1 cellular context compared by ENCODE assay signal in the genomic region with DNA sequence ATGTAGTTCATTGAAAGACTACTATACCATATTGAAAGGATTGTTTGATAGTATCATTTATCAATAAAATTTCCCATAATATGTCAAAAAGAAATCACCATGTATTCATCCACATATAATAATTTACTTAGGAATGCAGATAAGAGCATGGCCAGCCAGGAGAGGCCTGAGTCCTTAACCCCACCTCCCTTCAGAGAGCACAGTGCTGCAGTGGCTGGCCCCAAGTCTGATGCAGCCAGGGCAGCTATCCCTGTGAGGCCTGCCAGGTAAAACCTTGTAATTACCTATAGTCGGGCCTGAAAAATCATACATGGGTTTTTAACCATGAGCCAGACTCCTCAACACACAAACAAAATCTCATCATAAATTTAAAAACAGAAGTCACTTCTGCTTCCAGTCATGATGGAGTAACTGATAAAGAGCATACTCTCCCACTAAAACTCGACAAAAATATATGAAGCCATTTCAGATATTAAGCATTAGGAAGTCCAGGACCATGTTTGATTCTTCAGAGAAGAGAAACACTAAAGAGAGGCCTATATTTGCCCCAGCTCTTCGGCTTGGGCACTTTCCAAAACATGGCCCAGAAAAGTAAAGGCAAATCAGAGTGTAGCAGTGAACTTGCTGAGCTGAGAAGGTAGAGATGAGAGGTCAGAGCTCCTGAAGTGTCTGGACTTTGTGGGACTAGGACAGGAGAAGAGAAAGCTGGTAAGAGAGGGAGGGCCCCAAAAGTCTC.
TF ChIP-seq lines count a peak whose summit lies in the region.

No MANE protein-coding gene starts in this region.

TF ChIP-seq in GM23338, 12 proteins besides CTCF, POLR2A, EP300 and RAD21 (continued from another document):
- TF ChIP-seq, protein P1, sequence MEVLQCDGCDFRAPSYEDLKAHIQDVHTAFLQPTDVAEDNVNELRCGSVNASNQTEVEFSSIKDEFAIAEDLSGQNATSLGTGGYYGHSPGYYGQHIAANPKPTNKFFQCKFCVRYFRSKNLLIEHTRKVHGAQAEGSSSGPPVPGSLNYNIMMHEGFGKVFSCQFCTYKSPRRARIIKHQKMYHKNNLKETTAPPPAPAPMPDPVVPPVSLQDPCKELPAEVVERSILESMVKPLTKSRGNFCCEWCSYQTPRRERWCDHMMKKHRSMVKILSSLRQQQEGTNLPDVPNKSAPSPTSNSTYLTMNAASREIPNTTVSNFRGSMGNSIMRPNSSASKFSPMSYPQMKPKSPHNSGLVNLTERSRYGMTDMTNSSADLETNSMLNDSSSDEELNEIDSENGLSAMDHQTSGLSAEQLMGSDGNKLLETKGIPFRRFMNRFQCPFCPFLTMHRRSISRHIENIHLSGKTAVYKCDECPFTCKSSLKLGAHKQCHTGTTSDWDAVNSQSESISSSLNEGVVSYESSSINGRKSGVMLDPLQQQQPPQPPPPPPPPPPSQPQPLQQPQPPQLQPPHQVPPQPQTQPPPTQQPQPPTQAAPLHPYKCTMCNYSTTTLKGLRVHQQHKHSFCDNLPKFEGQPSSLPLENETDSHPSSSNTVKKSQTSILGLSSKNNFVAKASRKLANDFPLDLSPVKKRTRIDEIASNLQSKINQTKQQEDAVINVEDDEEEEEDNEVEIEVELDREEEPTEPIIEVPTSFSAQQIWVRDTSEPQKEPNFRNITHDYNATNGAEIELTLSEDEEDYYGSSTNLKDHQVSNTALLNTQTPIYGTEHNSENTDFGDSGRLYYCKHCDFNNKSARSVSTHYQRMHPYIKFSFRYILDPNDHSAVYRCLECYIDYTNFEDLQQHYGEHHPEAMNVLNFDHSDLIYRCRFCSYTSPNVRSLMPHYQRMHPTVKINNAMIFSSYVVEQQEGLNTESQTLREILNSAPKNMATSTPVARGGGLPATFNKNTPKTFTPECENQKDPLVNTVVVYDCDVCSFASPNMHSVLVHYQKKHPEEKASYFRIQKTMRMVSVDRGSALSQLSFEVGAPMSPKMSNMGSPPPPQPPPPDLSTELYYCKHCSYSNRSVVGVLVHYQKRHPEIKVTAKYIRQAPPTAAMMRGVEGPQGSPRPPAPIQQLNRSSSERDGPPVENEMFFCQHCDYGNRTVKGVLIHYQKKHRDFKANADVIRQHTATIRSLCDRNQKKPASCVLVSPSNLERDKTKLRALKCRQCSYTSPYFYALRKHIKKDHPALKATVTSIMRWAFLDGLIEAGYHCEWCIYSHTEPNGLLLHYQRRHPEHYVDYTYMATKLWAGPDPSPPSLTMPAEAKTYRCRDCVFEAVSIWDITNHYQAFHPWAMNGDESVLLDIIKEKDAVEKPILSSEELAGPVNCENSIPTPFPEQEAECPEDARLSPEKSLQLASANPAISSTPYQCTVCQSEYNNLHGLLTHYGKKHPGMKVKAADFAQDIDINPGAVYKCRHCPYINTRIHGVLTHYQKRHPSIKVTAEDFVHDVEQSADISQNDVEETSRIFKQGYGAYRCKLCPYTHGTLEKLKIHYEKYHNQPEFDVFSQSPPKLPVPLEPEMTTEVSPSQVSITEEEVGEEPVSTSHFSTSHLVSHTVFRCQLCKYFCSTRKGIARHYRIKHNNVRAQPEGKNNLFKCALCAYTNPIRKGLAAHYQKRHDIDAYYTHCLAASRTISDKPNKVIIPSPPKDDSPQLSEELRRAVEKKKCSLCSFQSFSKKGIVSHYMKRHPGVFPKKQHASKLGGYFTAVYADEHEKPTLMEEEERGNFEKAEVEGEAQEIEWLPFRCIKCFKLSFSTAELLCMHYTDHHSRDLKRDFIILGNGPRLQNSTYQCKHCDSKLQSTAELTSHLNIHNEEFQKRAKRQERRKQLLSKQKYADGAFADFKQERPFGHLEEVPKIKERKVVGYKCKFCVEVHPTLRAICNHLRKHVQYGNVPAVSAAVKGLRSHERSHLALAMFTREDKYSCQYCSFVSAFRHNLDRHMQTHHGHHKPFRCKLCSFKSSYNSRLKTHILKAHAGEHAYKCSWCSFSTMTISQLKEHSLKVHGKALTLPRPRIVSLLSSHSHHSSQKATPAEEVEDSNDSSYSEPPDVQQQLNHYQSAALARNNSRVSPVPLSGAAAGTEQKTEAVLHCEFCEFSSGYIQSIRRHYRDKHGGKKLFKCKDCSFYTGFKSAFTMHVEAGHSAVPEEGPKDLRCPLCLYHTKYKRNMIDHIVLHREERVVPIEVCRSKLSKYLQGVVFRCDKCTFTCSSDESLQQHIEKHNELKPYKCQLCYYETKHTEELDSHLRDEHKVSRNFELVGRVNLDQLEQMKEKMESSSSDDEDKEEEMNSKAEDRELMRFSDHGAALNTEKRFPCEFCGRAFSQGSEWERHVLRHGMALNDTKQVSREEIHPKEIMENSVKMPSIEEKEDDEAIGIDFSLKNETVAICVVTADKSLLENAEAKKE (CRISPR knock-in tag; IDR thresholded peaks at IDR 0.05) = no peak
- TF ChIP-seq, protein P2, sequence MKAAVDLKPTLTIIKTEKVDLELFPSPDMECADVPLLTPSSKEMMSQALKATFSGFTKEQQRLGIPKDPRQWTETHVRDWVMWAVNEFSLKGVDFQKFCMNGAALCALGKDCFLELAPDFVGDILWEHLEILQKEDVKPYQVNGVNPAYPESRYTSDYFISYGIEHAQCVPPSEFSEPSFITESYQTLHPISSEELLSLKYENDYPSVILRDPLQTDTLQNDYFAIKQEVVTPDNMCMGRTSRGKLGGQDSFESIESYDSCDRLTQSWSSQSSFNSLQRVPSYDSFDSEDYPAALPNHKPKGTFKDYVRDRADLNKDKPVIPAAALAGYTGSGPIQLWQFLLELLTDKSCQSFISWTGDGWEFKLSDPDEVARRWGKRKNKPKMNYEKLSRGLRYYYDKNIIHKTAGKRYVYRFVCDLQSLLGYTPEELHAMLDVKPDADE (IDR thresholded peaks at IDR 0.05) = no peak
- TF ChIP-seq EZH2 (IDR thresholded peaks at IDR 0.05; ENCODE audit: low read depth, unreplicated experiment) (no peak), POLR2AphosphoS5 (IDR thresholded peaks at IDR 0.05; ENCODE audit: low read depth) (no peak)
TF ChIP-seq in GM23338: peak in this region for 0.
